18 cellular contexts compared by ENCODE assay signal in genomic region chr1:56797079-56797685, GRCh38. TPM values are rescaled to one million over a fixed set of nuclear protein-coding genes. Genes with fewer than 3 reads are reported as not detected.
DNase-seq lines count a peak whose midpoint lies in the region; TF ChIP-seq lines count a peak whose summit lies in the region.
"Had no signal": no experiment of that assay in that cellular context is flagged by ENCODE, and none has a peak within 500 bp of the region (broad histone marks: within the 10 kb centered on the region; RNA-seq: fewer than 3 reads in every experiment).

No MANE protein-coding gene starts in this region.

- no peaks in the 10 kb centered on the region for H3K36me3 ChIP-seq in left ventricle myocardium inferior
- no peaks in the 10 kb centered on the region for H3K36me3 ChIP-seq in skeletal muscle tissue (ENCODE audit: control insufficient read depth in 3 of 3, insufficient read depth in 3 of 3, low read length in 3 of 3)
- no peaks in the 10 kb centered on the region for H3K36me3 ChIP-seq in BE2C
- H3K36me3 ChIP-seq: cardiac muscle cell, left lung, spleen, WERI-Rb-1 had no signal

- intact Hi-C loops in left ventricle myocardium inferior (cut with micrococcal nuclease), result no loop called here

- H3K4me1 ChIP-seq in left ventricle myocardium inferior (peaks cover 48% of the 10 kb centered on the region), skeletal muscle tissue (ENCODE audit: control insufficient read depth in 3 of 3, insufficient read depth in 3 of 3, low read length in 3 of 3) (peaks cover 8 to 27% (median 24%) of the 10 kb centered on the region in 3 donors), BE2C (no peaks in the 10 kb centered on the region)
- H3K4me1 ChIP-seq: left lung, spleen had no signal

- H3K9ac ChIP-seq in skeletal muscle tissue (ENCODE audit: low read depth in 1 of 3, low read length in 3 of 3), result no peak overlapping the region

- H3K27me3 ChIP-seq in left ventricle myocardium inferior (ENCODE audit: low read depth), result no peaks in the 10 kb centered on the region
- no peaks in the 10 kb centered on the region for H3K27me3 ChIP-seq in skeletal muscle tissue (ENCODE audit: control insufficient read depth in 3 of 3, insufficient read depth in 3 of 3, low read length in 3 of 3)
- no peaks in the 10 kb centered on the region for H3K27me3 ChIP-seq in BE2C
- H3K27me3 ChIP-seq: cardiac muscle cell had no signal

- no peaks in the 10 kb centered on the region for H3K9me3 ChIP-seq in left ventricle myocardium inferior (replicated peaks)
- no peaks in the 10 kb centered on the region for H3K9me3 ChIP-seq in skeletal muscle tissue (ENCODE audit: control insufficient read depth in 3 of 3, low read length in 3 of 3)
- no peaks in the 10 kb centered on the region for H3K9me3 ChIP-seq in BE2C
- H3K9me3 ChIP-seq: left lung, spleen had no signal

- DNase-seq in DMS 273 (lab: John Stamatoyannopoulos, UW; ENCODE audit: unreplicated experiment), result peak; percentile 38
- no peak for DNase-seq in DMS 273 treated with DMSO at 0.1 percent for 48 hours (lab: John Stamatoyannopoulos, UW)
- peak; percentile 49 for DNase-seq in NCI-H69 (lab: John Stamatoyannopoulos, UW)
- DNase-seq in left ventricle myocardium inferior, result peak; percentile 42
- DNase-seq in H4 (ENCODE audit: low spot score), result no peak
- no peak for DNase-seq in BE2C
- no peak for DNase-seq in activated effector memory CD4-positive, alpha-beta T cell treated with Interleukin-2 at 50 U/mL for 16 hours
- DNase-seq: activated CD8-positive, alpha-beta memory T cell treated with anti-CD3 and anti-CD28 coated beads, Interleukin-2, amount 10 ng/mL, durations not matched to agents 7 days and 5 days; CD4-positive, CD25-positive, alpha-beta regulatory T cell; glutamatergic neuron; left lung; nephron progenitor cell; spleen; WERI-Rb-1 had no signal

- H3K27ac ChIP-seq in left ventricle myocardium inferior (replicated peaks), result peak overlapping the region; percentile 86
- H3K27ac ChIP-seq in skeletal muscle tissue (ENCODE audit: low read depth, low read length), result peak overlapping the region; percentile 69
- H3K27ac ChIP-seq: 22Rv1, cardiac muscle cell, left lung, spleen, WERI-Rb-1 had no signal

- no peak for TF ChIP-seq CTCF in left ventricle myocardium inferior (IDR thresholded peaks at IDR 0.05; ENCODE audit: borderline replicate concordance)
- TF ChIP-seq CTCF in BE2C (IDR thresholded peaks at IDR 0.05; ENCODE audit: low read depth, low read length), result no peak

- H3K4me3 ChIP-seq in left ventricle myocardium inferior (no peak overlapping the region), skeletal muscle tissue (ENCODE audit: low read length in 3 of 3) (no peak overlapping the region), BE2C (ENCODE audit: low read depth, low read length) (no peak overlapping the region)
- H3K4me3 ChIP-seq: cardiac muscle cell, left lung, spleen had no signal

RNA-seq across cellular contexts. Expression of gene FYB2, which starts 22.0 kb away (rescaled TPM):
- total RNA-seq in left ventricle myocardium inferior, result 5.7 TPM
- total RNA-seq in skeletal muscle tissue, result not detected
- not detected in 2 replicates for total RNA-seq in H4 (2014; rRNA removed; shearing (Covaris generic))
- polyA plus RNA-seq in BE2C (2012; ENCODE audit: insufficient read depth, insufficient read length, low read depth), result not detected
- total RNA-seq: activated CD8-positive, alpha-beta memory T cell treated with anti-CD3 and anti-CD28 coated beads, Interleukin-2, amount 10 ng/mL, durations not matched to agents 7 days and 5 days; CD4-positive, CD25-positive, alpha-beta regulatory T cell; spleen had no signal
- polyA plus RNA-seq: CD4-positive, CD25-positive, alpha-beta regulatory T cell; spleen had no signal

RNA-seq across cellular contexts. Expression of gene C8A, which starts 57.4 kb away (rescaled TPM):
- total RNA-seq in left ventricle myocardium inferior (not detected), skeletal muscle tissue (not detected)
- total RNA-seq in H4 (2014; rRNA removed; shearing (Covaris generic)), result not detected in 2 replicates
- polyA plus RNA-seq in BE2C (2012; ENCODE audit: insufficient read depth, insufficient read length, low read depth), result not detected
- total RNA-seq: activated CD8-positive, alpha-beta memory T cell treated with anti-CD3 and anti-CD28 coated beads, Interleukin-2, amount 10 ng/mL, durations not matched to agents 7 days and 5 days; cardiac muscle cell; CD4-positive, CD25-positive, alpha-beta regulatory T cell; left lung; spleen; temporal lobe had no signal
- polyA plus RNA-seq: cardiac muscle cell; CD4-positive, CD25-positive, alpha-beta regulatory T cell had no signal

Comparison
In these comparisons a context has a peak if more than half of its experiments do, and no peak if none do; other contexts are left out.
1. DNase-seq: peak in DMS 273 (single experiment), NCI-H69 (single experiment) and left ventricle myocardium inferior (single experiment); none in DMS 273 treated with DMSO at 0.1 percent for 48 hours (single experiment), H4 (single experiment), BE2C (single experiment) and activated effector memory CD4-positive, alpha-beta T cell treated with Interleukin-2 at 50 U/mL for 16 hours (single experiment).